ENCODE assay signal across 3 cellular contexts in the genomic region with DNA sequence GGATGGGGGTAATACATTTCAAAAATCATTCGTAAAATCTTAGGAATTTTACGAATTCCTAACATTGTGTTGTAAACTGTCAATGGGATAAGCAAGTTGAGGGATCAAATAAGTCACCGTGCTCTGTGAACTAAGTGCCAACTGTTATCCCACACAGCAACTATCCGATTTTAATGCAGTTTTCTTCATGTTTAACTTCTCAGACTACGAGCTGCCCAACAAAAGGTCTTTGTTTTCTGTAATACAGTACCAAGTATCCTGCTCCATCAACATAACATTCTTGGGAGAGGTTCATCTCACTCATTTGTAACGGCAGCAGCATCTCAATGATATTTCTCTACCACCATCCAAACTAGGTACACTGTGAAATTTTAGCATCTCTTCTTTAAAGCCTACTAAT.
"Had no signal": no experiment of that assay in that cellular context is flagged by ENCODE, and none has a peak within 500 bp of the region (broad histone marks: within the 10 kb centered on the region; RNA-seq: fewer than 3 reads in every experiment).

No MANE protein-coding gene starts in this region.

- ATAC-seq: GM12878 had no signal

- DNase-seq: GDM1, GF-D8 had no signal

- H3K4me3 ChIP-seq: GM12878 had no signal
